In genomic region chr14:74290415-74290814, GRCh38 we compare ENCODE assay signal across 11 cellular contexts. TPM values are rescaled to one million over a fixed set of nuclear protein-coding genes. Genes with fewer than 3 reads are reported as not detected.
DNase-seq lines count a peak whose midpoint lies in the region; ATAC-seq, FAIRE-seq and TF ChIP-seq lines count a peak whose summit lies in the region.
"Had no signal": no experiment of that assay in that cellular context is flagged by ENCODE, and none has a peak within 500 bp of the region (broad histone marks: within the 10 kb centered on the region; RNA-seq: fewer than 3 reads in every experiment).

No MANE protein-coding gene starts in this region.

- WGBS in SK-N-SH (ENCODE audit: low lambda C conversion rate), result 64% methylated on average over 7 of the region's 7 CpGs

- DNase-seq in GM12891 (ENCODE audit: insufficient read length, low spot score) (peak; percentile 30), SK-N-SH (peak; percentile 63), kidney epithelial cell (ENCODE audit: low read depth) (no peak), SW 1271 (lab: John Stamatoyannopoulos, UW) (no peak), T-helper 9 cell (no peak), MV-4-11 (lab: John Stamatoyannopoulos, UW) (no peak)
- DNase-seq in stimulated activated naive CD8-positive, alpha-beta T cell treated with anti-CD3 and anti-CD28 coated beads, Interleukin-15, Interleukin-2, amounts not matched to agents 100 U/mL and 50 U/mL, for 24 hours, result no peak
- DNase-seq: effector memory CD4-positive, alpha-beta T cell; small intestine had no signal

- H3K9me2 ChIP-seq in SK-N-SH, result no peaks in the 10 kb centered on the region

- H3K27me3 ChIP-seq in SK-N-SH (ENCODE audit: insufficient read depth) (no peaks in the 10 kb centered on the region), kidney epithelial cell (ENCODE audit: control insufficient read depth, insufficient read depth, low read length) (no peaks in the 10 kb centered on the region)

- no peak overlapping the region for H3K4me3 ChIP-seq in SK-N-SH (ENCODE audit: low read depth in 2 of 2, low read length in 1 of 2)
- H3K4me3 ChIP-seq in kidney epithelial cell (ENCODE audit: low read depth, low read length), result no peak overlapping the region
- H3K4me3 ChIP-seq: HAP-1 had no signal

- no peak overlapping the region for H3K27ac ChIP-seq in C4-2B
- H3K27ac ChIP-seq in SK-N-SH (ENCODE audit: low read depth in 2 of 2, low read length in 1 of 2), result no peak overlapping the region

- FAIRE-seq in GM12891 (lab: Jason Lieb, UNC), result no peak
- FAIRE-seq: small intestine had no signal

- TF ChIP-seq POLR2A in GM12891 (IDR thresholded peaks at IDR 0.05; ENCODE audit: low read depth, low read length), result no peak

- H3K9me3 ChIP-seq in SK-N-SH, result no peaks in the 10 kb centered on the region
- H3K9me3 ChIP-seq: HAP-1 had no signal

- no peaks in the 10 kb centered on the region for H3K79me2 ChIP-seq in SK-N-SH (ENCODE audit: insufficient read depth)

- peaks cover 0 to 2% of the 10 kb centered on the region in 2 experiments; a peak in 1 of 4 replicates for H3K4me1 ChIP-seq in SK-N-SH (ENCODE audit: control insufficient read depth in 1 of 2, insufficient read depth in 2 of 2, low read depth in 1 of 2, low read length in 1 of 2)
- H3K4me1 ChIP-seq: HAP-1 had no signal

- ATAC-seq in stimulated activated naive CD8-positive, alpha-beta T cell treated with anti-CD3 and anti-CD28 coated beads, Interleukin-15, Interleukin-2, amounts not matched to agents 100 U/mL and 50 U/mL, for 24 hours, result no peak

- peaks cover 9 to 75% of the 10 kb centered on the region in 2 experiments for H3K36me3 ChIP-seq in SK-N-SH (replicated peaks in 1 of 2; ENCODE audit: control insufficient read depth in 1 of 2, insufficient read depth in 2 of 2, low read length in 1 of 2)
- H3K36me3 ChIP-seq in kidney epithelial cell (ENCODE audit: control insufficient read depth, insufficient read depth, low read length), result peaks cover 5% of the 10 kb centered on the region

- H3K9ac ChIP-seq in SK-N-SH, result no peak overlapping the region

- H2AFZ ChIP-seq in SK-N-SH (ENCODE audit: low read depth), result no peak overlapping the region

- TF ChIP-seq CTCF in C4-2B (conservative IDR thresholded peaks at IDR 0.05) (peak; percentile 75), SK-N-SH (IDR thresholded peaks at IDR 0.05) (peak; percentile 58), kidney epithelial cell (IDR thresholded peaks at IDR 0.05; ENCODE audit: insufficient read depth, low read length, poor library complexity, severe bottlenecking) (peak; percentile 48)

- H3K4me2 ChIP-seq in SK-N-SH, result no peak overlapping the region

- H3F3A ChIP-seq in SK-N-SH (replicated peaks; ENCODE audit: insufficient read depth), result no peaks in the 10 kb centered on the region

- H4K20me1 ChIP-seq in SK-N-SH (ENCODE audit: insufficient read depth), result peaks cover 5% of the 10 kb centered on the region; the same call in 1 of the 2 replicates

- peak; percentile 14; the same call in 1 of the 2 replicates for TF ChIP-seq RAD21 in SK-N-SH (IDR thresholded peaks at IDR 0.05; ENCODE audit: low read length)

- CTCF ChIA-PET in SK-N-SH (lab: Yijun Ruan, JAX), result interaction anchor here (0.6 to 1.4 kb wide), 3 partner anchors 9 to 684 kb away, joined by 3 to 4 read pairs (median 4); no protein-coding TSS in a partner anchor

- no peak for TF ChIP-seq EP300 in SK-N-SH (IDR thresholded peaks at IDR 0.05; ENCODE audit: borderline replicate concordance in 1 of 2, low read depth in 1 of 2, low read length in 1 of 2)

- POLR2A ChIA-PET in SK-N-SH (lab: Yijun Ruan, JAX), result no interaction called here

TF ChIP-seq in GM12891, 5 proteins besides CTCF, POLR2A, EP300 and RAD21:
- no peak for TF ChIP-seq SPI1 (IDR thresholded peaks at IDR 0.05; ENCODE audit: low read depth, low read length)
- no peak for TF ChIP-seq POLR2AphosphoS5 (IDR thresholded peaks at IDR 0.05; ENCODE audit: low read depth, low read length)
- TF ChIP-seq PAX5 (IDR thresholded peaks at IDR 0.05; ENCODE audit: insufficient read depth, low read length, severe bottlenecking), result no peak
- TF ChIP-seq POU2F2 (IDR thresholded peaks at IDR 0.05; ENCODE audit: low read depth, low read length), result no peak
- no peak for TF ChIP-seq TAF1 (IDR thresholded peaks at IDR 0.05; ENCODE audit: low read depth, low read length)
TF ChIP-seq in GM12891: peak in this region for 0.

TF ChIP-seq in SK-N-SH, 30 proteins besides CTCF, POLR2A, EP300 and RAD21:
- no peak for TF ChIP-seq USF1 (IDR thresholded peaks at IDR 0.05; ENCODE audit: borderline replicate concordance, low read depth)
- TF ChIP-seq GATA2 (CRISPR knock-in tag; IDR thresholded peaks at IDR 0.05), result no peak
- TF ChIP-seq RXRA (IDR thresholded peaks at IDR 0.05; ENCODE audit: borderline replicate concordance, low read depth), result no peak
- no peak for TF ChIP-seq REST (IDR thresholded peaks at IDR 0.05; ENCODE audit: low read depth, low read length)
- TF ChIP-seq ELF1 (IDR thresholded peaks at IDR 0.05), result no peak
- TF ChIP-seq JUND (IDR thresholded peaks at IDR 0.05), result no peak
- TF ChIP-seq YY1 (IDR thresholded peaks at IDR 0.05; ENCODE audit: low read depth), result no peak
- TF ChIP-seq CHD2 (IDR thresholded peaks at IDR 0.05; ENCODE audit: low read length, partially characterized antibody), result no peak
- TF ChIP-seq PBX3 (IDR thresholded peaks at IDR 0.05), result no peak
- TF ChIP-seq FOSL2 (IDR thresholded peaks at IDR 0.05; ENCODE audit: borderline replicate concordance, low read depth), result no peak
- TF ChIP-seq TCF12 (IDR thresholded peaks at IDR 0.05), result no peak
- no peak for TF ChIP-seq MEF2A (IDR thresholded peaks at IDR 0.05; ENCODE audit: borderline replicate concordance, low read depth)
- no peak for TF ChIP-seq FOXM1 (IDR thresholded peaks at IDR 0.05; ENCODE audit: low read depth)
- no peak for TF ChIP-seq GABPA (IDR thresholded peaks at IDR 0.05; ENCODE audit: low read depth)
- TF ChIP-seq MAX (IDR thresholded peaks at IDR 0.05; ENCODE audit: low read depth), result no peak
- TF ChIP-seq SIN3A (IDR thresholded peaks at IDR 0.05; ENCODE audit: borderline replicate concordance, low read depth, low read length), result no peak
- no peak for TF ChIP-seq RCOR1 (IDR thresholded peaks at IDR 0.05; ENCODE audit: low read length)

RNA-seq across cellular contexts. Expression of gene ABCD4, which starts 12.3 kb away (rescaled TPM):
- 16.7 TPM for polyA plus RNA-seq in GM12891 (2012; ENCODE audit: low read depth, missing spikeins)
- polyA plus RNA-seq in SK-N-SH (2012; rRNA removed), result 25.5 and 37.0 TPM in 2 replicates
- 16.2 and 18.6 TPM in 2 replicates for polyA plus RNA-seq in SK-N-SH (2012; cell fraction: cytosol; rRNA removed)
- polyA plus RNA-seq in SK-N-SH (2012; cell fraction: nucleus; rRNA removed), result 210 and 245 TPM in 2 replicates
- 61.1 and 63.7 TPM in 2 replicates for total RNA-seq in kidney epithelial cell

RNA-seq across cellular contexts. Expression of gene VSX2, which starts 51.2 kb away (rescaled TPM):
- 0.03 TPM for polyA plus RNA-seq in GM12891 (2012; ENCODE audit: low read depth, missing spikeins)
- polyA plus RNA-seq in SK-N-SH (2012; rRNA removed), result not detected in 2 replicates
- not detected in 2 replicates for polyA plus RNA-seq in SK-N-SH (2012; cell fraction: cytosol; rRNA removed)
- not detected in 2 replicates for polyA plus RNA-seq in SK-N-SH (2012; cell fraction: nucleus; rRNA removed)
- total RNA-seq in kidney epithelial cell, result not detected in 2 replicates
- polyA plus RNA-seq: small intestine had no signal

RNA-seq across cellular contexts. Expression of gene VRTN, which starts 57.9 kb away (rescaled TPM):
- polyA plus RNA-seq in GM12891 (2012; ENCODE audit: low read depth, missing spikeins), result not detected
- not detected in 2 replicates for polyA plus RNA-seq in SK-N-SH (2012; rRNA removed)
- not detected in 2 replicates for polyA plus RNA-seq in SK-N-SH (2012; cell fraction: cytosol; rRNA removed)
- polyA plus RNA-seq in SK-N-SH (2012; cell fraction: nucleus; rRNA removed), result not detected in 2 replicates
- not detected in 2 replicates for total RNA-seq in kidney epithelial cell

Comparison
In these comparisons a context has a peak if more than half of its experiments do, and no peak if none do; other contexts are left out.
1. DNase-seq: peak in GM12891 (single experiment) and SK-N-SH (single experiment); none in kidney epithelial cell (single experiment), SW 1271 (0 of 2), stimulated activated naive CD8-positive, alpha-beta T cell treated with anti-CD3 and anti-CD28 coated beads, Interleukin-15, Interleukin-2, amounts not matched to agents 100 U/mL and 50 U/mL, for 24 hours (single experiment), T-helper 9 cell (single experiment) and MV-4-11 (single experiment).
2. Peak in every context shown above with its lines, with median percentiles within 50 percentile points of each other: CTCF ChIP-seq.